ENCODE assay signal across 1 cellular context in the genomic region with DNA sequence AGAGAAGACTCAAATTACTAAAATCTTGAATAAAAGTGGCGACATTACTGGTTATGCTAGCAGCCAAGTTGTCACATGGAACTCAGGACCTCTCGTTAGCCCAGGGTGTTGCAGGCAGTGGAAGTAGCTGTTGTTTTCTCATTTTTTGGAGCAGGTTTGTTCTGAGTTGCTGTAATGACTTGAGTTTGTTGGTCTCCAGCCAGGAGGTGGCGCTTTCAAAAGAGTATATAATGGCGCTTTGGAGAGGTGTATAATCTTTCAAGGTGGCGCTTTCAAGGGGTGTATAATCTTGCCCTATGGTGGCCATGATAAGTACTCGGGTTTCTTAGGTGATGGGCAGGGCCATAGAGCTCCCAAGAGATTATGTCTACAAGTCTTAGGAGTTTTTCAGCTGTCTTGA.
TF ChIP-seq lines count a peak whose summit lies in the region.

No MANE protein-coding gene starts in this region.

TF ChIP-seq in SK-N-SH treated with all-trans-retinoic acid at 6 μM for 48 hours, 23 proteins besides CTCF, POLR2A, EP300 and RAD21 (continued from another document):
- TF ChIP-seq, protein P1, sequence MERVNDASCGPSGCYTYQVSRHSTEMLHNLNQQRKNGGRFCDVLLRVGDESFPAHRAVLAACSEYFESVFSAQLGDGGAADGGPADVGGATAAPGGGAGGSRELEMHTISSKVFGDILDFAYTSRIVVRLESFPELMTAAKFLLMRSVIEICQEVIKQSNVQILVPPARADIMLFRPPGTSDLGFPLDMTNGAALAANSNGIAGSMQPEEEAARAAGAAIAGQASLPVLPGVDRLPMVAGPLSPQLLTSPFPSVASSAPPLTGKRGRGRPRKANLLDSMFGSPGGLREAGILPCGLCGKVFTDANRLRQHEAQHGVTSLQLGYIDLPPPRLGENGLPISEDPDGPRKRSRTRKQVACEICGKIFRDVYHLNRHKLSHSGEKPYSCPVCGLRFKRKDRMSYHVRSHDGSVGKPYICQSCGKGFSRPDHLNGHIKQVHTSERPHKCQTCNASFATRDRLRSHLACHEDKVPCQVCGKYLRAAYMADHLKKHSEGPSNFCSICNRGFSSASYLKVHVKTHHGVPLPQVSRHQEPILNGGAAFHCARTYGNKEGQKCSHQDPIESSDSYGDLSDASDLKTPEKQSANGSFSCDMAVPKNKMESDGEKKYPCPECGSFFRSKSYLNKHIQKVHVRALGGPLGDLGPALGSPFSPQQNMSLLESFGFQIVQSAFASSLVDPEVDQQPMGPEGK (CRISPR knock-in tag; IDR thresholded peaks at IDR 0.05; ENCODE audit: borderline replicate concordance), result no peak
- TF ChIP-seq ZNF565 (CRISPR knock-in tag; conservative IDR thresholded peaks at IDR 0.05; ENCODE audit: low read depth) (no peak), ZFP3 (CRISPR knock-in tag; IDR thresholded peaks at IDR 0.05) (no peak), GLIS3 (CRISPR knock-in tag; IDR thresholded peaks at IDR 0.05) (no peak), TOX (CRISPR knock-in tag; IDR thresholded peaks at IDR 0.05; ENCODE audit: borderline replicate concordance) (no peak), ZFP30 (CRISPR knock-in tag; IDR thresholded peaks at IDR 0.05) (no peak), ZNF8 (CRISPR knock-in tag; IDR thresholded peaks at IDR 0.05) (no peak), OSR1 (CRISPR knock-in tag; IDR thresholded peaks at IDR 0.05) (no peak), ARNTL (CRISPR knock-in tag; IDR thresholded peaks at IDR 0.05; ENCODE audit: borderline replicate concordance, low read depth) (no peak)
- TF ChIP-seq, protein P2, sequence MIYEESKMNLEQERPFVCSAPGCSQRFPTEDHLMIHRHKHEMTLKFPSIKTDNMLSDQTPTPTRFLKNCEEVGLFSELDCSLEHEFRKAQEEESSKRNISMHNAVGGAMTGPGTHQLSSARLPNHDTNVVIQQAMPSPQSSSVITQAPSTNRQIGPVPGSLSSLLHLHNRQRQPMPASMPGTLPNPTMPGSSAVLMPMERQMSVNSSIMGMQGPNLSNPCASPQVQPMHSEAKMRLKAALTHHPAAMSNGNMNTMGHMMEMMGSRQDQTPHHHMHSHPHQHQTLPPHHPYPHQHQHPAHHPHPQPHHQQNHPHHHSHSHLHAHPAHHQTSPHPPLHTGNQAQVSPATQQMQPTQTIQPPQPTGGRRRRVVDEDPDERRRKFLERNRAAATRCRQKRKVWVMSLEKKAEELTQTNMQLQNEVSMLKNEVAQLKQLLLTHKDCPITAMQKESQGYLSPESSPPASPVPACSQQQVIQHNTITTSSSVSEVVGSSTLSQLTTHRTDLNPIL (CRISPR knock-in tag; IDR thresholded peaks at IDR 0.05; ENCODE audit: low read depth), result no peak
TF ChIP-seq in SK-N-SH treated with all-trans-retinoic acid at 6 μM for 48 hours: peak in this region for 0.
